ENCODE assay signal across 8 cellular contexts in genomic region chr19:44741841-44742352, GRCh38. TPM values are rescaled to one million over a fixed set of nuclear protein-coding genes. Genes with fewer than 3 reads are reported as not detected.
DNase-seq lines count a peak whose midpoint lies in the region; FAIRE-seq and TF ChIP-seq lines count a peak whose summit lies in the region.

No MANE protein-coding gene starts in this region.

- H3K4me1 Mint-ChIP-seq in CD14-positive monocyte, result peaks cover 90% of the 10 kb centered on the region

- H4K5ac ChIP-seq in mesendoderm (ENCODE audit: low read length), result no peak overlapping the region

- TF ChIP-seq CTCF in CD14-positive monocyte (IDR thresholded peaks at IDR 0.05) (no peak), endothelial cell of umbilical vein (IDR thresholded peaks at IDR 0.05; ENCODE audit: extremely low read depth in 1 of 2, insufficient read depth in 1 of 2, low read depth in 1 of 2, low read length in 2 of 2) (no peak), tibial artery (IDR thresholded peaks at IDR 0.05) (no peak)

- no peak overlapping the region for H2BK120ac ChIP-seq in mesendoderm (ENCODE audit: low read depth, low read length)

- H3K4ac ChIP-seq in mesendoderm (ENCODE audit: low read depth, low read length), result no peak overlapping the region

- no peak overlapping the region for H3K4me3 ChIP-seq in SJCRH30
- no peak overlapping the region for H3K4me3 ChIP-seq in endothelial cell of umbilical vein (replicated peaks in 1 of 3; ENCODE audit: insufficient read depth in 1 of 3, low read depth in 1 of 3, low read length in 3 of 3)
- H3K4me3 ChIP-seq in mesendoderm (ENCODE audit: low read length), result no peak overlapping the region
- no peak overlapping the region for H3K4me3 ChIP-seq in tibial artery

- H3K4me2 ChIP-seq in endothelial cell of umbilical vein (ENCODE audit: insufficient read depth, low read length), result peak overlapping the region; percentile 47
- no peak overlapping the region for H3K4me2 ChIP-seq in mesendoderm (ENCODE audit: low read length)

- intact Hi-C loops in CD14-positive monocyte (cut with micrococcal nuclease), result no loop called here
- intact Hi-C loops in endothelial cell of umbilical vein (cut with micrococcal nuclease), result no loop called here
- intact Hi-C loops in tibial artery (cut with DNase I; ENCODE audit: low total_unique reads), result no loop called here

- H2BK5ac ChIP-seq in mesendoderm (ENCODE audit: low read length), result no peak overlapping the region

- POLR2A ChIA-PET in endothelial cell of umbilical vein (lab: Charles Lee), result interaction anchor here (0.5 to 1.1 kb wide), 3 partner anchors 12 to 23 kb away, joined by 3 to 4 read pairs (median 3); no protein-coding TSS in a partner anchor

- peak overlapping the region; percentile 67 to 68 for H3K4me3 Mint-ChIP-seq in CD14-positive monocyte

- TF ChIP-seq POLR2A in endothelial cell of umbilical vein (IDR thresholded peaks at IDR 0.05; ENCODE audit: low read depth, low read length), result peak; percentile 83

- H3K9me3 ChIP-seq in SJCRH30 (replicated peaks) (no peaks in the 10 kb centered on the region), endothelial cell of umbilical vein (replicated peaks; ENCODE audit: control insufficient read depth, insufficient read depth, low read length) (no peaks in the 10 kb centered on the region), tibial artery (no peaks in the 10 kb centered on the region)

- H3K9me3 Mint-ChIP-seq in CD14-positive monocyte, result peaks cover 0 to 2% (median 0%) of the 10 kb centered on the region in 7 donors

- peak overlapping the region; percentile 97 to 99 (median 98) for H3K27ac Mint-ChIP-seq in CD14-positive monocyte

- BruUV-seq in endothelial cell of umbilical vein (replicated peaks; lab: Mats Ljungman, UMichigan), result no TSS peak

- dilution Hi-C loops in endothelial cell of umbilical vein (cut with MboI; ENCODE audit: extremely low pct_ligation_motif_present, low sequenced_read_pairs), result no loop called here

- H3K23ac ChIP-seq in mesendoderm (ENCODE audit: low read length), result no peak overlapping the region

- peaks cover 4 to 9% (median 7%) of the 10 kb centered on the region in 3 donors for H3K27me3 Mint-ChIP-seq in CD14-positive monocyte (ENCODE audit: low read depth in 3 of 3)

- H3K9ac ChIP-seq in endothelial cell of umbilical vein (replicated peaks; ENCODE audit: extremely low read depth, insufficient read depth, low read length) (peak overlapping the region; percentile 41), mesendoderm (ENCODE audit: low read length) (peak overlapping the region; percentile 22)

- no peak overlapping the region for H2BK15ac ChIP-seq in mesendoderm (replicated peaks; ENCODE audit: low read depth)

- CTCF ChIA-PET in endothelial cell of umbilical vein (lab: Charles Lee), result interaction anchor here (0.7 to 6.5 kb wide), 10 partner anchors 10 to 171 kb away, joined by 3 to 57 read pairs (median 6); no protein-coding TSS in a partner anchor

- DNase-seq in CD14-positive monocyte (ENCODE audit: low spot score) (peak; percentile 99), HT1080 (ENCODE audit: low read depth) (peak; percentile 99), SJCRH30 (peak; percentile 89 to 92), endothelial cell of umbilical vein (ENCODE audit: low read depth, low spot score) (peak; percentile 98), mesendoderm (peak; percentile 78), tibial artery (peak; percentile 99 to 100), GM19240 (ENCODE audit: insufficient read length, low spot score) (no peak), retina (no peak)

- H3K9me1 ChIP-seq in endothelial cell of umbilical vein (replicated peaks; ENCODE audit: control insufficient read depth, extremely low read depth, insufficient read depth, low read length), result no peaks in the 10 kb centered on the region

- peak overlapping the region; percentile 71 for H3K56ac ChIP-seq in mesendoderm (ENCODE audit: low read length)

- no peak overlapping the region for H4K8ac ChIP-seq in mesendoderm (ENCODE audit: low read depth, low read length)

- H3K36me3 ChIP-seq in SJCRH30 (no peaks in the 10 kb centered on the region), endothelial cell of umbilical vein (ENCODE audit: control insufficient read depth in 2 of 2, extremely low read depth in 1 of 2, insufficient read depth in 2 of 2, low read length in 2 of 2) (no peaks in the 10 kb centered on the region), mesendoderm (ENCODE audit: control insufficient read depth, insufficient read depth, low read length) (no peaks in the 10 kb centered on the region), tibial artery (no peaks in the 10 kb centered on the region)

- H3K27me3 ChIP-seq in SJCRH30 (no peaks in the 10 kb centered on the region), endothelial cell of umbilical vein (ENCODE audit: control insufficient read depth in 2 of 2, insufficient read depth in 2 of 2, low read length in 2 of 2) (no peaks in the 10 kb centered on the region), mesendoderm (ENCODE audit: insufficient read depth, low read length, poor library complexity) (no peaks in the 10 kb centered on the region), tibial artery (no peaks in the 10 kb centered on the region)

- H3K27ac ChIP-seq in SJCRH30 (peak overlapping the region; percentile 44), endothelial cell of umbilical vein (ENCODE audit: insufficient read depth, low read depth, low read length) (peak overlapping the region; percentile 96), mesendoderm (ENCODE audit: low read depth, low read length) (no peak overlapping the region), tibial artery (peak overlapping the region; percentile 80)

- no peak overlapping the region for H2AK5ac ChIP-seq in mesendoderm (ENCODE audit: low read length)

- H3K18ac ChIP-seq in mesendoderm (ENCODE audit: low read length), result no peak overlapping the region

- H4K20me1 ChIP-seq in endothelial cell of umbilical vein (replicated peaks; ENCODE audit: control insufficient read depth, extremely low read depth, insufficient read depth, low read length), result no peaks in the 10 kb centered on the region

- H3K36me3 Mint-ChIP-seq in CD14-positive monocyte, result no peaks in the 10 kb centered on the region

- H3K4me1 ChIP-seq in SJCRH30 (peaks cover 27% of the 10 kb centered on the region), endothelial cell of umbilical vein (ENCODE audit: control insufficient read depth, extremely low read depth, insufficient read depth, low read length) (peaks cover 25% of the 10 kb centered on the region), mesendoderm (ENCODE audit: control insufficient read depth, low read depth, low read length) (peaks cover 3% of the 10 kb centered on the region), tibial artery (peaks cover 0 to 63% (median 43%) of the 10 kb centered on the region in 4 donors)

- no peak overlapping the region for H2AFZ ChIP-seq in endothelial cell of umbilical vein (ENCODE audit: low read depth, low read length)

- H3K79me2 ChIP-seq in endothelial cell of umbilical vein (ENCODE audit: control insufficient read depth, insufficient read depth, low read length), result no peaks in the 10 kb centered on the region
- no peaks in the 10 kb centered on the region for H3K79me2 ChIP-seq in mesendoderm (ENCODE audit: control insufficient read depth, insufficient read depth, low read length)

- peak; percentile 99 for FAIRE-seq in endothelial cell of umbilical vein (lab: Jason Lieb, UNC)

- no peaks in the 10 kb centered on the region for H3K79me1 ChIP-seq in mesendoderm (ENCODE audit: low read length)

- no CpG with 5 or more reads among the region's 13 CpGs for WGBS in mesendoderm (ENCODE audit: extremely low coverage, insufficient coverage, low lambda C conversion rate)

RNA-seq across cellular contexts. Expression of gene BCL3, which starts 6.6 kb away (rescaled TPM):
- 10 to 100 TPM; 18.7 to 23.1 TPM for polyA plus RNA-seq in CD14-positive monocyte
- 4.0 and 5.2 TPM in 2 replicates for total RNA-seq in HT1080 (2014; rRNA removed; shearing (Covaris generic))
- polyA plus RNA-seq in HT1080 (2015; cell fraction: cytosol; rRNA removed), result 23.4 and 25.1 TPM in 2 replicates
- 27.8 and 30.2 TPM in 2 replicates for polyA plus RNA-seq in HT1080 (2015; cell fraction: nucleus; rRNA removed)
- total RNA-seq in SJCRH30 (2014; rRNA removed; shearing (Covaris generic)), result 7.3 and 10.0 TPM in 2 replicates
- total RNA-seq in endothelial cell of umbilical vein, result 24.0 and 26.9 TPM in 2 replicates
- 11.0 and 15.3 TPM in 2 replicates for polyA plus RNA-seq in endothelial cell of umbilical vein
- 7.2 and 9.0 TPM in 2 replicates for polyA plus RNA-seq in endothelial cell of umbilical vein (2011; cell fraction: cytosol; rRNA removed)
- polyA plus RNA-seq in endothelial cell of umbilical vein (2011; cell fraction: nucleus; rRNA removed), result 9.7 and 11.6 TPM in 2 replicates
- polyA plus RNA-seq in endothelial cell of umbilical vein (2012), result 10.4 and 17.2 TPM in 2 replicates
- 4.7 and 10.4 TPM in 2 replicates for polyA minus RNA-seq in endothelial cell of umbilical vein
- 17.0 TPM for polyA minus RNA-seq in endothelial cell of umbilical vein (2011; cell fraction: cytosol; rRNA and poly(A)+ RNA removed)
- 5.7 and 7.2 TPM in 2 replicates for polyA minus RNA-seq in endothelial cell of umbilical vein (2011; cell fraction: nucleus; rRNA and poly(A)+ RNA removed)
- polyA plus RNA-seq in mesendoderm (2013, experiment 1 of 2), result 1.8 TPM
- polyA plus RNA-seq in mesendoderm (2013, experiment 2 of 2), result 1.7 TPM

RNA-seq across cellular contexts. Expression of gene CBLC, which starts 35.8 kb away (rescaled TPM):
- not detected for polyA plus RNA-seq in CD14-positive monocyte
- total RNA-seq in HT1080 (2014; rRNA removed; shearing (Covaris generic)), result 0.33 TPM in 1 of 2 replicates, not detected in the other
- not detected in 2 replicates for polyA plus RNA-seq in HT1080 (2015; cell fraction: cytosol; rRNA removed)
- polyA plus RNA-seq in HT1080 (2015; cell fraction: nucleus; rRNA removed), result not detected in 2 replicates
- not detected in 2 replicates for total RNA-seq in SJCRH30 (2014; rRNA removed; shearing (Covaris generic))
- total RNA-seq in endothelial cell of umbilical vein, result not detected in 2 replicates
- 0.04 and 0.08 TPM in 2 replicates for polyA plus RNA-seq in endothelial cell of umbilical vein
- polyA plus RNA-seq in endothelial cell of umbilical vein (2011; cell fraction: cytosol; rRNA removed), result not detected in 2 replicates
- 0.10 TPM in 1 of 2 replicates, not detected in the other for polyA plus RNA-seq in endothelial cell of umbilical vein (2011; cell fraction: nucleus; rRNA removed)
- polyA plus RNA-seq in endothelial cell of umbilical vein (2012), result not detected in 2 replicates
- not detected in 2 replicates for polyA minus RNA-seq in endothelial cell of umbilical vein
- not detected for polyA minus RNA-seq in endothelial cell of umbilical vein (2011; cell fraction: cytosol; rRNA and poly(A)+ RNA removed)
- not detected in 2 replicates for polyA minus RNA-seq in endothelial cell of umbilical vein (2011; cell fraction: nucleus; rRNA and poly(A)+ RNA removed)
- 4.6 TPM for polyA plus RNA-seq in mesendoderm (2013, experiment 1 of 2)
- 5.2 TPM for polyA plus RNA-seq in mesendoderm (2013, experiment 2 of 2)

RNA-seq across cellular contexts. Expression of gene CEACAM16, which starts 42.9 kb away (rescaled TPM):
- not detected for polyA plus RNA-seq in CD14-positive monocyte
- total RNA-seq in HT1080 (2014; rRNA removed; shearing (Covaris generic)), result not detected in 2 replicates
- not detected in 2 replicates for polyA plus RNA-seq in HT1080 (2015; cell fraction: cytosol; rRNA removed)
- not detected in 2 replicates for polyA plus RNA-seq in HT1080 (2015; cell fraction: nucleus; rRNA removed)
- total RNA-seq in SJCRH30 (2014; rRNA removed; shearing (Covaris generic)), result 0.18 and 0.73 TPM in 2 replicates
- total RNA-seq in endothelial cell of umbilical vein, result not detected in 2 replicates
- polyA plus RNA-seq in endothelial cell of umbilical vein, result not detected in 2 replicates
- polyA plus RNA-seq in endothelial cell of umbilical vein (2011; cell fraction: cytosol; rRNA removed), result not detected in 2 replicates
- not detected in 2 replicates for polyA plus RNA-seq in endothelial cell of umbilical vein (2011; cell fraction: nucleus; rRNA removed)
- not detected in 2 replicates for polyA plus RNA-seq in endothelial cell of umbilical vein (2012)
- polyA minus RNA-seq in endothelial cell of umbilical vein, result not detected in 2 replicates
- not detected for polyA minus RNA-seq in endothelial cell of umbilical vein (2011; cell fraction: cytosol; rRNA and poly(A)+ RNA removed)
- polyA minus RNA-seq in endothelial cell of umbilical vein (2011; cell fraction: nucleus; rRNA and poly(A)+ RNA removed), result not detected in 2 replicates
- not detected for polyA plus RNA-seq in mesendoderm (2013, experiment 1 of 2)
- not detected for polyA plus RNA-seq in mesendoderm (2013, experiment 2 of 2)

Comparison
In these comparisons a context has a peak if more than half of its experiments do, and no peak if none do; other contexts are left out.
1. DNase-seq: peak in CD14-positive monocyte (single experiment), HT1080 (single experiment), SJCRH30 (2 of 2), endothelial cell of umbilical vein (single experiment), mesendoderm (single experiment) and tibial artery (2 of 2); none in GM19240 (single experiment) and retina (single experiment).